In the genomic region with DNA sequence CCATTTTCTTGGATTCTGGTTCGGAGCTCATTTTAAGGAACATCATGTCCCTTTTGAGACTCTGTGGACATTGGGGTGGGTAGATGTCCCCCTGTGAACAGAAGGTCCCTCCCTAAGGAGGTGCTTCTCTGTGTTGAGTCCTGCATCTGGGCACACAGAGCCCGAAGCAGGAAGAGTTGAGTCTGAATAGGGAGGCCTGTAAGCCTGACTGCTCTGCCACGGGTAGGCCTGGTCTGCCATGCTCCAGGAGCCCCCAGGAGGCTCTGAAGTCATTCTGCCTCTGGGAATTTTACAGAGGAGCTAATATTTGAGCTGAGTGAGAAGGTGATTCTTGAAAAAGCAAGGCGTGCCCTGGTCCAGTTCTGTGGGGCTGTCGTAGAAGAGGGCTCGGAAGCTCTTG, we compare ENCODE assay signal across 12 cellular contexts. TPM values are rescaled to one million over a fixed set of nuclear protein-coding genes. Genes with fewer than 3 reads are reported as not detected.
DNase-seq lines count a peak whose midpoint lies in the region; ATAC-seq and TF ChIP-seq lines count a peak whose summit lies in the region.
"Had no signal": no experiment of that assay in that cellular context is flagged by ENCODE, and none has a peak within 500 bp of the region (broad histone marks: within the 10 kb centered on the region; RNA-seq: fewer than 3 reads in every experiment).

No MANE protein-coding gene starts in this region.

- POLR2A ChIA-PET in Panc1 (lab: Charles Lee): no interaction called here

- H3K27ac ChIP-seq in Panc1 (ENCODE audit: low read length): peak overlapping the region; percentile 59
- peak overlapping the region; percentile 50 to 66 (median 63) for H3K27ac ChIP-seq in esophagus muscularis mucosa (replicated peaks in 1 of 4)
- H3K27ac ChIP-seq in rectal smooth muscle tissue (ENCODE audit: low read depth, low read length): peak overlapping the region; percentile 67

- TF ChIP-seq CTCF in AG10803 (conservative IDR thresholded peaks at IDR 0.05; ENCODE audit: low read length): no peak
- TF ChIP-seq CTCF in Panc1 (IDR thresholded peaks at IDR 0.05): no peak
- TF ChIP-seq CTCF in esophagus muscularis mucosa (IDR thresholded peaks at IDR 0.05): no peak

- no TSS peak for BruUV-seq in Panc1 (replicated peaks; lab: Mats Ljungman, UMichigan)

- no peak for TF ChIP-seq POLR2A in esophagus muscularis mucosa (IDR thresholded peaks at IDR 0.05; ENCODE audit: low read depth)

- CTCF ChIA-PET in Panc1 (lab: Charles Lee): no interaction called here

- no peak for TF ChIP-seq EP300 in esophagus muscularis mucosa (IDR thresholded peaks at IDR 0.05)

- in situ Hi-C loops in Panc1 (cut with HindIII; ENCODE audit: low pct_unique_long_range_greater_than_20kb, low sequenced_read_pairs): no loop called here

- intact Hi-C loops in Panc1 (cut with micrococcal nuclease; ENCODE audit: unreplicated experiment) (no loop called here), esophagus muscularis mucosa (cut with DNase I) (no loop called here)

- H3K36me3 ChIP-seq in Panc1 (ENCODE audit: control insufficient read depth, insufficient read depth, low read length) (no peaks in the 10 kb centered on the region), esophagus muscularis mucosa (no peaks in the 10 kb centered on the region), rectal smooth muscle tissue (ENCODE audit: control insufficient read depth, insufficient read depth, low read length) (no peaks in the 10 kb centered on the region)

- no peaks in the 10 kb centered on the region for H3K27me3 ChIP-seq in Panc1 (ENCODE audit: control insufficient read depth, insufficient read depth, low read length)
- no peaks in the 10 kb centered on the region for H3K27me3 ChIP-seq in esophagus muscularis mucosa
- H3K27me3 ChIP-seq in rectal smooth muscle tissue (ENCODE audit: control insufficient read depth, insufficient read depth, low read length): no peaks in the 10 kb centered on the region

- DNase-seq in AG10803 (ENCODE audit: low read depth) (no peak), Panc1 (ENCODE audit: low read depth, low spot score) (no peak), esophagus muscularis mucosa (ENCODE audit: extremely low spot score) (no peak), NCI-H82 (lab: John Stamatoyannopoulos, UW) (no peak)
- DNase-seq: activated T-cell treated with anti-CD3 and anti-CD28 coated beads, Interleukin-2, amount 50 U/mL, for 48 hours; NCI-H146; nephron progenitor cell; OCI-M1 had no signal

- H3K4me3 ChIP-seq in AG10803 (ENCODE audit: low read length) (peak overlapping the region; percentile 18), Panc1 (ENCODE audit: low read depth in 2 of 2, low read length in 2 of 2) (no peak overlapping the region), esophagus muscularis mucosa (no peak overlapping the region), rectal smooth muscle tissue (ENCODE audit: low read length) (no peak overlapping the region)

- ATAC-seq in Panc1 (peak; percentile 29; the same call in 1 of the 2 replicates), HG03520 (IDR thresholded peaks at IDR 0.05; ENCODE audit: unreplicated experiment) (no peak), GM18868 (IDR thresholded peaks at IDR 0.05; ENCODE audit: unreplicated experiment) (no peak)
- ATAC-seq in activated CD4-positive, CD25-positive, alpha-beta regulatory T cell treated with anti-CD3 and anti-CD28 coated beads, Interleukin-2, amount 50 U/mL, for 24 hours: no peak

- H3K9me3 ChIP-seq in Panc1 (ENCODE audit: control insufficient read depth, insufficient read depth, low read depth, low read length) (no peaks in the 10 kb centered on the region), esophagus muscularis mucosa (no peaks in the 10 kb centered on the region)

- H3K9ac ChIP-seq in rectal smooth muscle tissue (ENCODE audit: low read length): no peak overlapping the region

- H3K4me1 ChIP-seq in Panc1 (ENCODE audit: control insufficient read depth, insufficient read depth, low read length) (peaks cover 21% of the 10 kb centered on the region), esophagus muscularis mucosa (peaks cover 46 to 79% (median 68%) of the 10 kb centered on the region in 4 donors), rectal smooth muscle tissue (ENCODE audit: control insufficient read depth, insufficient read depth, low read length) (peaks cover 31% of the 10 kb centered on the region)

- WGBS in esophagus muscularis mucosa: 87% methylated on average over 6 of the region's 6 CpGs

RNA-seq across cellular contexts. Expression of gene TENT4B, which starts 50.6 kb away (rescaled TPM):
- 9.7 TPM for total RNA-seq in Panc1 (2021; ENCODE audit: unreplicated experiment)
- polyA plus RNA-seq in Panc1 (2012; ENCODE audit: insufficient read length): 4.0 TPM
- total RNA-seq in esophagus muscularis mucosa: 10 to 100 TPM in 3 of 4 donors, 1 to 10 TPM in 1; 9.9 to 18.3 (median 16.7) TPM
